Comparison of ENCODE assay signal across 10 cellular contexts in genomic region chr19:35828694-35829301, GRCh38. TPM values are rescaled to one million over a fixed set of nuclear protein-coding genes. Genes with fewer than 3 reads are reported as not detected.
A peak's percentile ranks its signal among the peaks of the same experiment; 100 is the strongest.
DNase-seq lines count a peak whose midpoint lies in the region; ATAC-seq, FAIRE-seq and TF ChIP-seq lines count a peak whose summit lies in the region.
"Had no signal": no experiment of that assay in that cellular context is flagged by ENCODE, and none has a peak within 500 bp of the region (broad histone marks: within the 10 kb centered on the region; RNA-seq: fewer than 3 reads in every experiment).

No MANE protein-coding gene starts in this region.

- CTCF ChIA-PET in A549 (lab: Yijun Ruan, JAX): interaction anchor here (0.6 kb wide), 2 partner anchors 40 to 53 kb away, joined by 3 to 4 read pairs; no protein-coding TSS in a partner anchor
- CTCF ChIA-PET in activated CD8-positive, alpha-beta T cell treated with anti-CD3 and anti-CD28 coated beads, Interleukin-2, amount 10 ng/mL, durations not matched to agents 7 days and 5 days (lab: Charles Lee): no interaction called here

- no peaks in the 10 kb centered on the region for H3K36me3 Mint-ChIP-seq in activated CD8-positive, alpha-beta T cell treated with anti-CD3 and anti-CD28 coated beads, Interleukin-2, amount 10 ng/mL, durations not matched to agents 7 days and 5 days (ENCODE audit: low read depth)
- H3K36me3 Mint-ChIP-seq in neural progenitor cell: no peaks in the 10 kb centered on the region

- WGBS in A549 (ENCODE audit: missing lambda C conversion rate): 48% methylated on average over 12 of the region's 12 CpGs

- peak; percentile 36 for FAIRE-seq in A549 (lab: Jason Lieb, UNC)

- H3K27ac Mint-ChIP-seq in activated CD8-positive, alpha-beta T cell treated with anti-CD3 and anti-CD28 coated beads, Interleukin-2, amount 10 ng/mL, durations not matched to agents 7 days and 5 days: no peak overlapping the region
- no peak overlapping the region for H3K27ac Mint-ChIP-seq in neural progenitor cell

- H3K79me2 ChIP-seq in fibroblast of lung (ENCODE audit: control insufficient read depth, insufficient read depth, low read length) (no peaks in the 10 kb centered on the region), neural progenitor cell (ENCODE audit: low read depth) (no peaks in the 10 kb centered on the region)

- H3K4me1 Mint-ChIP-seq in activated CD8-positive, alpha-beta T cell treated with anti-CD3 and anti-CD28 coated beads, Interleukin-2, amount 10 ng/mL, durations not matched to agents 7 days and 5 days (ENCODE audit: low read depth): peaks cover 3% of the 10 kb centered on the region
- no peaks in the 10 kb centered on the region for H3K4me1 Mint-ChIP-seq in neural progenitor cell

- no peak for TF ChIP-seq EP300 in A549 (IDR thresholded peaks at IDR 0.05)
- no peak for TF ChIP-seq EP300 in Ishikawa (IDR thresholded peaks at IDR 0.05; ENCODE audit: borderline replicate concordance)

- ATAC-seq in A549 (peak; percentile 71 to 85; a peak in 5 of 6 replicates), HG03439 (IDR thresholded peaks at IDR 0.05; ENCODE audit: unreplicated experiment) (no peak), HG02981 (IDR thresholded peaks at IDR 0.05; ENCODE audit: unreplicated experiment) (no peak)
- ATAC-seq in activated CD8-positive, alpha-beta T cell treated with anti-CD3 and anti-CD28 coated beads, Interleukin-2, amount 10 ng/mL, durations not matched to agents 7 days and 5 days: peak; percentile 87

- no peak overlapping the region for H3K4me3 Mint-ChIP-seq in activated CD8-positive, alpha-beta T cell treated with anti-CD3 and anti-CD28 coated beads, Interleukin-2, amount 10 ng/mL, durations not matched to agents 7 days and 5 days
- H3K4me3 Mint-ChIP-seq in neural progenitor cell: no peak overlapping the region

- no peak overlapping the region for H3K4me2 ChIP-seq in A549
- H3K4me2 ChIP-seq in fibroblast of lung (ENCODE audit: extremely low read depth, insufficient read depth, low read length): no peak overlapping the region
- H3K4me2 ChIP-seq in neural progenitor cell: no peak overlapping the region

- no peaks in the 10 kb centered on the region for H3K9me3 ChIP-seq in A549
- H3K9me3 ChIP-seq in fibroblast of lung (ENCODE audit: control insufficient read depth, insufficient read depth, low read depth, low read length): no peaks in the 10 kb centered on the region
- H3K9me3 ChIP-seq in neural progenitor cell (ENCODE audit: low read depth): no peaks in the 10 kb centered on the region

- H3K4me3 ChIP-seq in A549 (no peak overlapping the region), fibroblast of lung (replicated peaks in 1 of 4; ENCODE audit: control extremely low read depth in 1 of 4, insufficient read depth in 1 of 4, low read depth in 3 of 4, low read length in 4 of 4) (no peak overlapping the region), neural progenitor cell (no peak overlapping the region)

- H3K27ac ChIP-seq in A549 (no peak overlapping the region), fibroblast of lung (ENCODE audit: insufficient read depth, low read length) (no peak overlapping the region), neural progenitor cell (no peak overlapping the region)
- H3K27ac ChIP-seq: C4-2B had no signal

- no peaks in the 10 kb centered on the region for H3F3A ChIP-seq in neural progenitor cell (ENCODE audit: low read depth)

- H3K9ac ChIP-seq in fibroblast of lung (ENCODE audit: insufficient read depth, low read length): no peak overlapping the region
- no peak overlapping the region for H3K9ac ChIP-seq in neural progenitor cell

- TF ChIP-seq RAD21 in A549 (conservative IDR thresholded peaks at IDR 0.05 in 1 of 2, IDR thresholded peaks at IDR 0.05 in 1 of 2): no peak
- TF ChIP-seq RAD21 in Ishikawa (IDR thresholded peaks at IDR 0.05; ENCODE audit: low read depth): no peak

- no peak for TF ChIP-seq CTCF in A549 (IDR thresholded peaks at IDR 0.05)
- no peak for TF ChIP-seq CTCF in fibroblast of lung (conservative IDR thresholded peaks at IDR 0.05 in 1 of 2, IDR thresholded peaks at IDR 0.05 in 1 of 2; ENCODE audit: low read depth in 1 of 2, low read length in 2 of 2)
- no peak for TF ChIP-seq CTCF in neural progenitor cell (IDR thresholded peaks at IDR 0.05)

- H2AFZ ChIP-seq in fibroblast of lung (ENCODE audit: low read length) (no peak overlapping the region), neural progenitor cell (replicated peaks) (no peak overlapping the region)

- H4K20me1 ChIP-seq in fibroblast of lung (ENCODE audit: control insufficient read depth, extremely low read depth, insufficient read depth, low read length): no peaks in the 10 kb centered on the region
- peaks cover 9% of the 10 kb centered on the region for H4K20me1 ChIP-seq in neural progenitor cell (ENCODE audit: low read depth)

- DNase-seq in A549 (ENCODE audit: low read depth in 1 of 2, low spot score in 1 of 2) (peak; percentile 59 to 70), fibroblast of lung (ENCODE audit: low read depth in 2 of 2) (peak; percentile 55 to 73), neural progenitor cell (ENCODE audit: low spot score) (peak; percentile 95), cortex of kidney (lab: John Stamatoyannopoulos, UW) (no peak)
- DNase-seq in activated CD8-positive, alpha-beta T cell treated with anti-CD3 and anti-CD28 coated beads, Interleukin-2, amount 10 ng/mL, durations not matched to agents 7 days and 5 days: peak; percentile 78

- H3K9me3 Mint-ChIP-seq in activated CD8-positive, alpha-beta T cell treated with anti-CD3 and anti-CD28 coated beads, Interleukin-2, amount 10 ng/mL, durations not matched to agents 7 days and 5 days (ENCODE audit: insufficient read depth): no peaks in the 10 kb centered on the region
- no peaks in the 10 kb centered on the region for H3K9me3 Mint-ChIP-seq in neural progenitor cell

- H3K27me3 Mint-ChIP-seq in activated CD8-positive, alpha-beta T cell treated with anti-CD3 and anti-CD28 coated beads, Interleukin-2, amount 10 ng/mL, durations not matched to agents 7 days and 5 days (ENCODE audit: low read depth): peaks cover 8% of the 10 kb centered on the region
- peaks cover 22% of the 10 kb centered on the region for H3K27me3 Mint-ChIP-seq in neural progenitor cell (ENCODE audit: insufficient read depth, low read depth)

- H3K27me3 ChIP-seq in fibroblast of lung (ENCODE audit: control insufficient read depth, insufficient read depth, low read length) (no peaks in the 10 kb centered on the region), neural progenitor cell (peaks cover 78% of the 10 kb centered on the region)

- H3K4me1 ChIP-seq in A549 (no peaks in the 10 kb centered on the region), fibroblast of lung (ENCODE audit: control insufficient read depth, extremely low read depth, insufficient read depth, low read length) (no peaks in the 10 kb centered on the region), neural progenitor cell (no peaks in the 10 kb centered on the region)

- POLR2A ChIA-PET in A549 (lab: Yijun Ruan, JAX): no interaction called here
- POLR2A ChIA-PET in activated CD8-positive, alpha-beta T cell treated with anti-CD3 and anti-CD28 coated beads, Interleukin-2, amount 10 ng/mL, durations not matched to agents 7 days and 5 days (lab: Charles Lee): no interaction called here

- no peak for TF ChIP-seq POLR2A in A549 (IDR thresholded peaks at IDR 0.05; ENCODE audit: low read length)

- H3K36me3 ChIP-seq in fibroblast of lung (ENCODE audit: control insufficient read depth, insufficient read depth, low read length) (no peaks in the 10 kb centered on the region), neural progenitor cell (no peaks in the 10 kb centered on the region)

RNA-seq across cellular contexts. Expression of gene PRODH2, which starts 16.2 kb away (rescaled TPM):
- polyA plus RNA-seq in A549 (2011; rRNA removed) (0.86 and 0.92 TPM in 2 replicates), A549 (2017; fragmentation: RNase III; extraction: RNeasy Plus Mini Kit Qiagen cat#74134 plus additional on column Dnase treatment) (0.55 to 1.0 TPM (median 0.73 TPM) in 3 replicates), fibroblast of lung (not detected in 2 replicates)
- polyA plus RNA-seq in A549 (2012; cell fraction: cytosol; rRNA removed): 0.44 and 0.63 TPM in 2 replicates
- 3.8 and 4.4 TPM in 2 replicates for polyA plus RNA-seq in A549 (2012; cell fraction: nucleus; rRNA removed)
- polyA minus RNA-seq in A549 (2011; rRNA and poly(A)+ RNA removed): 1.1 and 1.3 TPM in 2 replicates
- total RNA-seq in activated CD8-positive, alpha-beta T cell treated with anti-CD3 and anti-CD28 coated beads, Interleukin-2, amount 10 ng/mL, durations not matched to agents 7 days and 5 days: not detected
- total RNA-seq in fibroblast of lung (not detected in 2 replicates), neural progenitor cell (ENCODE audit: low replicate concordance) (not detected in 2 replicates)
- polyA plus RNA-seq in fibroblast of lung (2012): not detected in 2 replicates
- polyA minus RNA-seq in fibroblast of lung (ENCODE audit: low replicate concordance): 0.24 TPM in 1 of 2 replicates, not detected in the other
- total RNA-seq: pulmonary artery endothelial cell had no signal

RNA-seq across cellular contexts. Expression of gene NPHS1, which starts 23.5 kb away (rescaled TPM):
- polyA plus RNA-seq in A549 (2011; rRNA removed) (0.27 and 0.30 TPM in 2 replicates), A549 (2017; fragmentation: RNase III; extraction: RNeasy Plus Mini Kit Qiagen cat#74134 plus additional on column Dnase treatment) (0.16 to 0.27 TPM (median 0.21 TPM) in 3 replicates), fibroblast of lung (not detected in 2 replicates)
- polyA plus RNA-seq in A549 (2012; cell fraction: cytosol; rRNA removed): 0.04 and 0.10 TPM in 2 replicates
- 0.22 and 0.26 TPM in 2 replicates for polyA plus RNA-seq in A549 (2012; cell fraction: nucleus; rRNA removed)
- 0.05 and 0.37 TPM in 2 replicates for polyA minus RNA-seq in A549 (2011; rRNA and poly(A)+ RNA removed)
- total RNA-seq in activated CD8-positive, alpha-beta T cell treated with anti-CD3 and anti-CD28 coated beads, Interleukin-2, amount 10 ng/mL, durations not matched to agents 7 days and 5 days: not detected
- total RNA-seq in fibroblast of lung (not detected in 2 replicates), neural progenitor cell (ENCODE audit: low replicate concordance) (0.40 and 0.62 TPM in 2 replicates)
- not detected in 2 replicates for polyA plus RNA-seq in fibroblast of lung (2012)
- polyA minus RNA-seq in fibroblast of lung (ENCODE audit: low replicate concordance): not detected in 2 replicates
- total RNA-seq: pulmonary artery endothelial cell had no signal

RNA-seq across cellular contexts. Expression of gene KIRREL2, which starts 27.9 kb away (rescaled TPM):
- polyA plus RNA-seq in A549 (2011; rRNA removed) (0.26 and 0.34 TPM in 2 replicates), A549 (2017; fragmentation: RNase III; extraction: RNeasy Plus Mini Kit Qiagen cat#74134 plus additional on column Dnase treatment) (0.21 to 0.75 TPM (median 0.54 TPM) in 3 replicates), fibroblast of lung (not detected in 2 replicates)
- polyA plus RNA-seq in A549 (2012; cell fraction: cytosol; rRNA removed): 0.20 and 0.30 TPM in 2 replicates
- polyA plus RNA-seq in A549 (2012; cell fraction: nucleus; rRNA removed): 0.76 and 0.80 TPM in 2 replicates
- polyA minus RNA-seq in A549 (2011; rRNA and poly(A)+ RNA removed): 0.12 and 0.34 TPM in 2 replicates
- 1 to 10 TPM; 1.9 to 2.2 TPM for total RNA-seq in activated CD8-positive, alpha-beta T cell treated with anti-CD3 and anti-CD28 coated beads, Interleukin-2, amount 10 ng/mL, durations not matched to agents 7 days and 5 days
- total RNA-seq in fibroblast of lung (under 0.01 TPM in 1 of 2 replicates, not detected in the other), neural progenitor cell (ENCODE audit: low replicate concordance) (2.4 and 5.5 TPM in 2 replicates)
- polyA plus RNA-seq in fibroblast of lung (2012): not detected in 2 replicates
- polyA minus RNA-seq in fibroblast of lung (ENCODE audit: low replicate concordance): not detected in 2 replicates
- total RNA-seq: pulmonary artery endothelial cell had no signal

RNA-seq across cellular contexts. Expression of gene APLP1, which starts 39.6 kb away (rescaled TPM):
- polyA plus RNA-seq in A549 (2011; rRNA removed) (55.3 and 60.4 TPM in 2 replicates), A549 (2017; fragmentation: RNase III; extraction: RNeasy Plus Mini Kit Qiagen cat#74134 plus additional on column Dnase treatment) (52.1 to 54.8 TPM (median 54.7 TPM) in 3 replicates), fibroblast of lung (3.7 and 4.1 TPM in 2 replicates)
- polyA plus RNA-seq in A549 (2012; cell fraction: cytosol; rRNA removed): 63.3 and 100 TPM in 2 replicates
- polyA plus RNA-seq in A549 (2012; cell fraction: nucleus; rRNA removed): 124 and 186 TPM in 2 replicates
- 21.6 and 32.7 TPM in 2 replicates for polyA minus RNA-seq in A549 (2011; rRNA and poly(A)+ RNA removed)
- total RNA-seq in activated CD8-positive, alpha-beta T cell treated with anti-CD3 and anti-CD28 coated beads, Interleukin-2, amount 10 ng/mL, durations not matched to agents 7 days and 5 days: 1 to 10 TPM in 1 of 2 experiments, under 1 TPM in 1; 0.87 to 1.4 TPM
- total RNA-seq in fibroblast of lung (0.99 and 2.6 TPM in 2 replicates), neural progenitor cell (ENCODE audit: low replicate concordance) (89.5 and 191 TPM in 2 replicates)
- polyA plus RNA-seq in fibroblast of lung (2012): 7.0 and 7.5 TPM in 2 replicates
- polyA minus RNA-seq in fibroblast of lung (ENCODE audit: low replicate concordance): 0.47 and 3.3 TPM in 2 replicates

RNA-seq across cellular contexts. Expression of gene ARHGAP33, which starts 53.4 kb away (rescaled TPM):
- polyA plus RNA-seq in A549 (2011; rRNA removed): 0.84 and 2.1 TPM in 2 replicates
- polyA plus RNA-seq in A549 (2012; cell fraction: cytosol; rRNA removed): 7.8 and 9.6 TPM in 2 replicates
- 56.4 and 102 TPM in 2 replicates for polyA plus RNA-seq in A549 (2012; cell fraction: nucleus; rRNA removed)
- 4.6 to 7.7 TPM (median 6.1 TPM) in 3 replicates for polyA plus RNA-seq in A549 (2017; fragmentation: RNase III; extraction: RNeasy Plus Mini Kit Qiagen cat#74134 plus additional on column Dnase treatment)
- 2.4 and 2.6 TPM in 2 replicates for polyA minus RNA-seq in A549 (2011; rRNA and poly(A)+ RNA removed)
- total RNA-seq in activated CD8-positive, alpha-beta T cell treated with anti-CD3 and anti-CD28 coated beads, Interleukin-2, amount 10 ng/mL, durations not matched to agents 7 days and 5 days: 10 to 100 TPM; 66.6 to 71.0 TPM
- total RNA-seq in fibroblast of lung: 2.1 and 2.3 TPM in 2 replicates
- 0.58 and 1.7 TPM in 2 replicates for polyA plus RNA-seq in fibroblast of lung
- polyA plus RNA-seq in fibroblast of lung (2012): 1.8 and 7.2 TPM in 2 replicates
- 5.2 and 9.7 TPM in 2 replicates for polyA minus RNA-seq in fibroblast of lung (ENCODE audit: low replicate concordance)
- 6.5 and 15.1 TPM in 2 replicates for total RNA-seq in neural progenitor cell (ENCODE audit: low replicate concordance)

Comparison
In these comparisons a context has a peak if more than half of its experiments do, and no peak if none do; other contexts are left out.
1. ATAC-seq: peak in A549 (2 of 2) and activated CD8-positive, alpha-beta T cell treated with anti-CD3 and anti-CD28 coated beads, Interleukin-2, amount 10 ng/mL, durations not matched to agents 7 days and 5 days (single experiment); none in HG03439 (single experiment) and HG02981 (single experiment).